In the genomic region with DNA sequence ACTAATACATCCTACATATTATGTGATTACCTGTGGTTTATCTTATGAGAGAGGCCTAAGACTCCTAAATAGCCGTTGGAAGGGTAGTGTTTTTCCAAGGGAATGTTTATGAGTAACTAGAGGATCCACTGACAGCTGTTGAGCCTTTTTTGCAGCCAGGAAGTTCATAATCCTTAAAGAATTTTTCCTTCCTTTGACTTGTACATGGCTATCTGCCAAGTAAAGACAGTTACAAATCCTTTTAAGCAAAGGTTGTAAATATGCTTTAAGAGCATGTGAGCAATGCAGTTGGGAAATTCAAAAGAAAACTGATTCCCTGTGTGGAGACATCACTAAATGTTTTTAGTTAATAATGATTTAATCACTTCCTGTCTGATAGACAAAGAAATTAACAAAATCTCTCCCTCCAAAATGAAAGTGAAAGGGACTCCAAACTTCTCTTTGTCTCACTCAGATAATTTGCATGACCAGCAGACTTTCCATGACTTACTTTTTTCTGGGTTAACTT, we compare ENCODE assay signal across 8 cellular contexts.
DNase-seq lines count a peak whose midpoint lies in the region; ATAC-seq, FAIRE-seq and TF ChIP-seq lines count a peak whose summit lies in the region.

No MANE protein-coding gene starts in this region.

- H3K27ac ChIP-seq in A549 (no peak overlapping the region), SK-N-MC (peak overlapping the region; percentile 91), foreskin keratinocyte (peak overlapping the region; percentile 37), upper lobe of right lung (no peak overlapping the region), substantia nigra (ENCODE audit: low read depth, low read length, poor library complexity, severe bottlenecking) (no peak overlapping the region)

- 3% methylated on average over 1 of the region's 1 CpG for WGBS in A549 (ENCODE audit: missing lambda C conversion rate)

- no peak for TF ChIP-seq RAD21 in A549 (conservative IDR thresholded peaks at IDR 0.05 in 1 of 2, IDR thresholded peaks at IDR 0.05 in 1 of 2)

- FAIRE-seq in A549 (lab: Jason Lieb, UNC) = peak; percentile 56

- H3K9me3 ChIP-seq in A549 (no peaks in the 10 kb centered on the region), SK-N-MC (ENCODE audit: low read depth, low read length) (no peaks in the 10 kb centered on the region), upper lobe of right lung (no peaks in the 10 kb centered on the region)

- TF ChIP-seq POLR2A in A549 (IDR thresholded peaks at IDR 0.05; ENCODE audit: low read length) = no peak

- POLR2A ChIA-PET in A549 (lab: Yijun Ruan, JAX) = no interaction called here

- TF ChIP-seq CTCF in A549 (IDR thresholded peaks at IDR 0.05) (no peak), foreskin keratinocyte (conservative IDR thresholded peaks at IDR 0.05) (no peak), upper lobe of right lung (IDR thresholded peaks at IDR 0.05) (no peak)

- CTCF ChIA-PET in A549 (lab: Yijun Ruan, JAX) = no interaction called here

- peak overlapping the region; percentile 48 for H3K4me2 ChIP-seq in A549

- H3K9ac ChIP-seq in SK-N-MC (ENCODE audit: insufficient read length) = peak overlapping the region; percentile 21

- H3K36me3 ChIP-seq in SK-N-MC (ENCODE audit: insufficient read depth, low read length) (no peaks in the 10 kb centered on the region), upper lobe of right lung (no peaks in the 10 kb centered on the region)

- intact Hi-C loops in upper lobe of right lung (cut with DNase I) = no loop called here

- no peak for ATAC-seq in A549
- peak; percentile 75 for ATAC-seq in GM18517 (IDR thresholded peaks at IDR 0.05; ENCODE audit: unreplicated experiment)
- ATAC-seq in HG03159 (IDR thresholded peaks at IDR 0.05; ENCODE audit: unreplicated experiment) = peak; percentile 89
- ATAC-seq in foreskin keratinocyte = peak; percentile 86
- no peak for ATAC-seq in upper lobe of right lung

- no peak overlapping the region for H3K4me3 ChIP-seq in A549
- peak overlapping the region; percentile 68 for H3K4me3 ChIP-seq in SK-N-MC
- H3K4me3 ChIP-seq in upper lobe of right lung = peak overlapping the region; percentile 2

- 0 out of 3 replicates have a peak, but pooled peaks cover 5% of the 10 kb centered on the region for H3K4me1 ChIP-seq in A549
- H3K4me1 ChIP-seq in foreskin keratinocyte = peaks cover 4% of the 10 kb centered on the region
- H3K4me1 ChIP-seq in upper lobe of right lung = peaks cover 12% of the 10 kb centered on the region

- no peak for TF ChIP-seq EP300 in A549 (IDR thresholded peaks at IDR 0.05)

- DNase-seq in A549 (ENCODE audit: low read depth in 1 of 2, low spot score in 1 of 2) (peak in 1 of 2 experiments; percentile 9), SK-N-MC (ENCODE audit: low read depth, low spot score) (peak; percentile 88), foreskin keratinocyte (peak; percentile 93 to 95), upper lobe of right lung (no peak), retina (no peak), substantia nigra (lab: John Stamatoyannopoulos, UW) (no peak)

- H3K27me3 ChIP-seq in foreskin keratinocyte (no peaks in the 10 kb centered on the region), upper lobe of right lung (no peaks in the 10 kb centered on the region)

TF ChIP-seq in A549, 52 proteins besides CTCF, POLR2A, EP300 and RAD21:
- TF ChIP-seq, protein P1, sequence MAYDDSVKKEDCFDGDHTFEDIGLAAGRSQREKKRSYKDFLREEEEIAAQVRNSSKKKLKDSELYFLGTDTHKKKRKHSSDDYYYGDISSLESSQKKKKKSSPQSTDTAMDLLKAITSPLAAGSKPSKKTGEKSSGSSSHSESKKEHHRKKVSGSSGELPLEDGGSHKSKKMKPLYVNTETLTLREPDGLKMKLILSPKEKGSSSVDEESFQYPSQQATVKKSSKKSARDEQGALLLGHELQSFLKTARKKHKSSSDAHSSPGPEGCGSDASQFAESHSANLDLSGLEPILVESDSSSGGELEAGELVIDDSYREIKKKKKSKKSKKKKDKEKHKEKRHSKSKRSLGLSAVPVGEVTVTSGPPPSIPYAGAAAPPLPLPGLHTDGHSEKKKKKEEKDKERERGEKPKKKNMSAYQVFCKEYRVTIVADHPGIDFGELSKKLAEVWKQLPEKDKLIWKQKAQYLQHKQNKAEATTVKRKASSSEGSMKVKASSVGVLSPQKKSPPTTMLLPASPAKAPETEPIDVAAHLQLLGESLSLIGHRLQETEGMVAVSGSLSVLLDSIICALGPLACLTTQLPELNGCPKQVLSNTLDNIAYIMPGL (CRISPR knock-in tag; IDR thresholded peaks at IDR 0.05; ENCODE audit: borderline replicate concordance) = no peak
- no peak for TF ChIP-seq EHF (CRISPR knock-in tag; IDR thresholded peaks at IDR 0.05)
- TF ChIP-seq TP53 (CRISPR knock-in tag; IDR thresholded peaks at IDR 0.05) = no peak
- TF ChIP-seq, protein P2, sequence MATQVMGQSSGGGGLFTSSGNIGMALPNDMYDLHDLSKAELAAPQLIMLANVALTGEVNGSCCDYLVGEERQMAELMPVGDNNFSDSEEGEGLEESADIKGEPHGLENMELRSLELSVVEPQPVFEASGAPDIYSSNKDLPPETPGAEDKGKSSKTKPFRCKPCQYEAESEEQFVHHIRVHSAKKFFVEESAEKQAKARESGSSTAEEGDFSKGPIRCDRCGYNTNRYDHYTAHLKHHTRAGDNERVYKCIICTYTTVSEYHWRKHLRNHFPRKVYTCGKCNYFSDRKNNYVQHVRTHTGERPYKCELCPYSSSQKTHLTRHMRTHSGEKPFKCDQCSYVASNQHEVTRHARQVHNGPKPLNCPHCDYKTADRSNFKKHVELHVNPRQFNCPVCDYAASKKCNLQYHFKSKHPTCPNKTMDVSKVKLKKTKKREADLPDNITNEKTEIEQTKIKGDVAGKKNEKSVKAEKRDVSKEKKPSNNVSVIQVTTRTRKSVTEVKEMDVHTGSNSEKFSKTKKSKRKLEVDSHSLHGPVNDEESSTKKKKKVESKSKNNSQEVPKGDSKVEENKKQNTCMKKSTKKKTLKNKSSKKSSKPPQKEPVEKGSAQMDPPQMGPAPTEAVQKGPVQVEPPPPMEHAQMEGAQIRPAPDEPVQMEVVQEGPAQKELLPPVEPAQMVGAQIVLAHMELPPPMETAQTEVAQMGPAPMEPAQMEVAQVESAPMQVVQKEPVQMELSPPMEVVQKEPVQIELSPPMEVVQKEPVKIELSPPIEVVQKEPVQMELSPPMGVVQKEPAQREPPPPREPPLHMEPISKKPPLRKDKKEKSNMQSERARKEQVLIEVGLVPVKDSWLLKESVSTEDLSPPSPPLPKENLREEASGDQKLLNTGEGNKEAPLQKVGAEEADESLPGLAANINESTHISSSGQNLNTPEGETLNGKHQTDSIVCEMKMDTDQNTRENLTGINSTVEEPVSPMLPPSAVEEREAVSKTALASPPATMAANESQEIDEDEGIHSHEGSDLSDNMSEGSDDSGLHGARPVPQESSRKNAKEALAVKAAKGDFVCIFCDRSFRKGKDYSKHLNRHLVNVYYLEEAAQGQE (IDR thresholded peaks at IDR 0.05) = no peak
- no peak for TF ChIP-seq CEBPB (IDR thresholded peaks at IDR 0.05)
- TF ChIP-seq, protein P3, sequence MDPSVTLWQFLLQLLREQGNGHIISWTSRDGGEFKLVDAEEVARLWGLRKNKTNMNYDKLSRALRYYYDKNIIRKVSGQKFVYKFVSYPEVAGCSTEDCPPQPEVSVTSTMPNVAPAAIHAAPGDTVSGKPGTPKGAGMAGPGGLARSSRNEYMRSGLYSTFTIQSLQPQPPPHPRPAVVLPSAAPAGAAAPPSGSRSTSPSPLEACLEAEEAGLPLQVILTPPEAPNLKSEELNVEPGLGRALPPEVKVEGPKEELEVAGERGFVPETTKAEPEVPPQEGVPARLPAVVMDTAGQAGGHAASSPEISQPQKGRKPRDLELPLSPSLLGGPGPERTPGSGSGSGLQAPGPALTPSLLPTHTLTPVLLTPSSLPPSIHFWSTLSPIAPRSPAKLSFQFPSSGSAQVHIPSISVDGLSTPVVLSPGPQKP (IDR thresholded peaks at IDR 0.05; ENCODE audit: low read depth, low read length) = no peak
- TF ChIP-seq MAFK (IDR thresholded peaks at IDR 0.05; ENCODE audit: partially characterized antibody) = no peak
- no peak for TF ChIP-seq POLR2AphosphoS2 (conservative IDR thresholded peaks at IDR 0.05; ENCODE audit: low read length)
- no peak for TF ChIP-seq ZSCAN20 (CRISPR knock-in tag; IDR thresholded peaks at IDR 0.05)
- no peak for TF ChIP-seq JUN (IDR thresholded peaks at IDR 0.05)
- no peak for TF ChIP-seq SMC3 (IDR thresholded peaks at IDR 0.05)
- no peak for TF ChIP-seq HEYL (CRISPR knock-in tag; IDR thresholded peaks at IDR 0.05)
- no peak for TF ChIP-seq ZFP36 (IDR thresholded peaks at IDR 0.05; ENCODE audit: borderline replicate concordance, partially characterized antibody)
- TF ChIP-seq, protein P4, sequence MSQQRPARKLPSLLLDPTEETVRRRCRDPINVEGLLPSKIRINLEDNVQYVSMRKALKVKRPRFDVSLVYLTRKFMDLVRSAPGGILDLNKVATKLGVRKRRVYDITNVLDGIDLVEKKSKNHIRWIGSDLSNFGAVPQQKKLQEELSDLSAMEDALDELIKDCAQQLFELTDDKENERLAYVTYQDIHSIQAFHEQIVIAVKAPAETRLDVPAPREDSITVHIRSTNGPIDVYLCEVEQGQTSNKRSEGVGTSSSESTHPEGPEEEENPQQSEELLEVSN (IDR thresholded peaks at IDR 0.05; ENCODE audit: borderline replicate concordance, low read depth) = no peak
- no peak for TF ChIP-seq CHD2 (IDR thresholded peaks at IDR 0.05; ENCODE audit: low read length, partially characterized antibody)
- TF ChIP-seq ZC3H11A (IDR thresholded peaks at IDR 0.05) = no peak
- TF ChIP-seq JUNB (IDR thresholded peaks at IDR 0.05) = no peak
- no peak for TF ChIP-seq HOXB13 (CRISPR knock-in tag; IDR thresholded peaks at IDR 0.05; ENCODE audit: low read depth)
- TF ChIP-seq, protein P5, sequence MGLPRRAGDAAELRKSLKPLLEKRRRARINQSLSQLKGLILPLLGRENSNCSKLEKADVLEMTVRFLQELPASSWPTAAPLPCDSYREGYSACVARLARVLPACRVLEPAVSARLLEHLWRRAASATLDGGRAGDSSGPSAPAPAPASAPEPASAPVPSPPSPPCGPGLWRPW (IDR thresholded peaks at IDR 0.05) = no peak

Comparison
In these comparisons a context has a peak if more than half of its experiments do, and no peak if none do; other contexts are left out.
1. ATAC-seq: peak in GM18517 (single experiment), HG03159 (single experiment) and foreskin keratinocyte (single experiment); none in A549 (0 of 2) and upper lobe of right lung (single experiment).
2. DNase-seq: peak in SK-N-MC (single experiment) and foreskin keratinocyte (2 of 2); none in upper lobe of right lung (single experiment), retina (single experiment) and substantia nigra (0 of 49).
3. H3K27ac ChIP-seq: peak in SK-N-MC (single experiment) and foreskin keratinocyte (single experiment); none in A549 (0 of 2), upper lobe of right lung (single experiment) and substantia nigra (single experiment).